Comparison of ENCODE assay signal across 15 cellular contexts in the genomic region with DNA sequence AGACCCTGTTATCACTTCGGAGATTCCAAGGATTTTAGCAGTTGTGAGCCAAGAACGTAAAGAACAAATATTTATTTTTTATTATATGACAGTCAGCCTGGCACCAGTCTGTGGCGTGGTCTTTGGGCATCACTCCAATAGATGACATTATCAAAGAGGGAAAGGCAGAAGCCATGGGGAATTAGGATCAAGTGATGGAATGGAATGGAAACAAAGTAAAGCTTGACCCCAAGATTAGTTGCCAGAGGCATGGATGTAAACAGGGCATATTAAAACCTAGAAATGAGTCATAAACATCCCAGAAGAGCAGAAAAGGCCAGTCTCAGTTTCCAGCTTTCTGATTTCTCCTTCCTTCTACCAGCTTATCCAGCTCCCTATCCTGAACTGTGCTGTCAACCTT.
"Had no signal": no experiment of that assay in that cellular context is flagged by ENCODE, and none has a peak within 500 bp of the region (broad histone marks: within the 10 kb centered on the region; RNA-seq: fewer than 3 reads in every experiment).

No MANE protein-coding gene starts in this region.

- ATAC-seq: foreskin keratinocyte; heart left ventricle; left colon; mucosa of descending colon; natural killer cell treated with Interleukin-12 subunit alpha and Interleukin-12 subunit beta and Interleukin-15 and Interleukin-18, amount 100 ng/mL, for 72 hours; stimulated activated naive CD8-positive, alpha-beta T cell treated with anti-CD3 and anti-CD28 coated beads, Interleukin-15, amount 100 ng/mL, for 72 hours had no signal

- H3K4me3 ChIP-seq: breast epithelium, heart left ventricle, lung, mucosa of descending colon, sigmoid colon, testis had no signal

- H3K4me3 Mint-ChIP-seq: natural killer cell treated with Interleukin-12 subunit alpha and Interleukin-12 subunit beta and Interleukin-15 and Interleukin-18, amount 100 ng/mL, for 72 hours; stimulated activated naive CD8-positive, alpha-beta T cell treated with anti-CD3 and anti-CD28 coated beads, Interleukin-15, amount 100 ng/mL, for 72 hours had no signal

- H3K4me1 ChIP-seq: breast epithelium, foreskin keratinocyte had no signal

- H3K27ac Mint-ChIP-seq: natural killer cell treated with Interleukin-12 subunit alpha and Interleukin-12 subunit beta and Interleukin-15 and Interleukin-18, amount 100 ng/mL, for 72 hours had no signal

- H3K27me3 ChIP-seq: breast epithelium, foreskin keratinocyte, heart left ventricle, sigmoid colon, testis had no signal

- H3K9me3 Mint-ChIP-seq: natural killer cell treated with Interleukin-12 subunit alpha and Interleukin-12 subunit beta and Interleukin-15 and Interleukin-18, amount 100 ng/mL, for 72 hours; stimulated activated naive CD8-positive, alpha-beta T cell treated with anti-CD3 and anti-CD28 coated beads, Interleukin-15, amount 100 ng/mL, for 72 hours had no signal

- H3K9me3 ChIP-seq: breast epithelium, heart left ventricle, mucosa of descending colon, sigmoid colon, testis had no signal

- H3K27ac ChIP-seq: breast epithelium, foreskin keratinocyte, heart left ventricle, sigmoid colon, testis had no signal

- DNase-seq: activated CD4-positive, CD25-positive, alpha-beta regulatory T cell; activated naive CD4-positive, alpha-beta T cell; aorta; foreskin keratinocyte; heart left ventricle; left colon; mucosa of descending colon; occipital lobe; SIG-M5; sigmoid colon; stimulated activated naive CD8-positive, alpha-beta T cell treated with anti-CD3 and anti-CD28 coated beads, Interleukin-15, amount 100 ng/mL, for 72 hours; testis had no signal

- H3K27me3 Mint-ChIP-seq: natural killer cell treated with Interleukin-12 subunit alpha and Interleukin-12 subunit beta and Interleukin-15 and Interleukin-18, amount 100 ng/mL, for 72 hours; stimulated activated naive CD8-positive, alpha-beta T cell treated with anti-CD3 and anti-CD28 coated beads, Interleukin-15, amount 100 ng/mL, for 72 hours had no signal
